11 cellular contexts compared by ENCODE assay signal in genomic region chr18:74251297-74252031, GRCh38. TPM values are rescaled to one million over a fixed set of nuclear protein-coding genes. Genes with fewer than 3 reads are reported as not detected.
A peak's percentile ranks its signal among the peaks of the same experiment; 100 is the strongest.
DNase-seq lines count a peak whose midpoint lies in the region; ATAC-seq and TF ChIP-seq lines count a peak whose summit lies in the region.
"Had no signal": no experiment of that assay in that cellular context is flagged by ENCODE, and none has a peak within 500 bp of the region (broad histone marks: within the 10 kb centered on the region; RNA-seq: fewer than 3 reads in every experiment).

No MANE protein-coding gene starts in this region.

- H3K27me3 Mint-ChIP-seq in naive thymus-derived CD8-positive, alpha-beta T cell: no peaks in the 10 kb centered on the region

- TF ChIP-seq CTCF in AG09319 (IDR thresholded peaks at IDR 0.05; ENCODE audit: low read depth, low read length): no peak

- H3K27ac Mint-ChIP-seq in naive thymus-derived CD8-positive, alpha-beta T cell: peak overlapping the region in 4 of 10 donors; percentile 7 to 62 (median 14)
- no peak overlapping the region for H3K27ac Mint-ChIP-seq in activated naive CD4-positive, alpha-beta T cell treated with anti-CD3 and anti-CD28 coated beads, Interleukin-2, amount 50 U/mL, for 72 hours

- H3K4me3 Mint-ChIP-seq in naive thymus-derived CD8-positive, alpha-beta T cell: no peak overlapping the region

- no peak for ATAC-seq in naive thymus-derived CD8-positive, alpha-beta T cell
- ATAC-seq in HG03571 (IDR thresholded peaks at IDR 0.05; ENCODE audit: unreplicated experiment): no peak
- no peak for ATAC-seq in activated naive CD4-positive, alpha-beta T cell treated with anti-CD3 and anti-CD28 coated beads, Interleukin-2, amount 50 U/mL, for 72 hours

- H3K9me3 Mint-ChIP-seq in naive thymus-derived CD8-positive, alpha-beta T cell: no peaks in the 10 kb centered on the region
- H3K9me3 Mint-ChIP-seq in activated naive CD4-positive, alpha-beta T cell treated with anti-CD3 and anti-CD28 coated beads, Interleukin-2, amount 50 U/mL, for 72 hours: no peaks in the 10 kb centered on the region

- H3K36me3 Mint-ChIP-seq in naive thymus-derived CD8-positive, alpha-beta T cell: peaks cover 0 to 38% (median 10%) of the 10 kb centered on the region in 3 donors
- peaks cover 0 to 7% of the 10 kb centered on the region in 2 donors for H3K36me3 Mint-ChIP-seq in activated naive CD4-positive, alpha-beta T cell treated with anti-CD3 and anti-CD28 coated beads, Interleukin-2, amount 50 U/mL, for 72 hours

- peak overlapping the region; percentile 47 for H3K27ac ChIP-seq in muscle layer of duodenum (ENCODE audit: low read length)

- H3K4me1 ChIP-seq in muscle layer of duodenum (ENCODE audit: control insufficient read depth in 1 of 2, insufficient read depth in 2 of 2, low read length in 2 of 2): peaks cover 8 to 9% of the 10 kb centered on the region in 2 donors
- H3K4me1 ChIP-seq: HAP-1 had no signal

- H3K36me3 ChIP-seq in muscle layer of duodenum (ENCODE audit: control insufficient read depth in 1 of 2, insufficient read depth in 2 of 2, low read length in 2 of 2): peaks cover 5 to 8% of the 10 kb centered on the region in 2 donors
- H3K36me3 ChIP-seq: HAP-1 had no signal

- no peaks in the 10 kb centered on the region for H3K9me3 ChIP-seq in muscle layer of duodenum (ENCODE audit: control insufficient read depth in 1 of 2, low read length in 2 of 2)
- H3K9me3 ChIP-seq: HAP-1, heart left ventricle had no signal

- H3K4me3 ChIP-seq in muscle layer of duodenum (ENCODE audit: low read depth in 1 of 2, low read length in 2 of 2): no peak overlapping the region
- H3K4me3 ChIP-seq: HAP-1, heart left ventricle had no signal

- no peaks in the 10 kb centered on the region for H3K27me3 ChIP-seq in muscle layer of duodenum (ENCODE audit: low read depth, low read length)
- H3K27me3 ChIP-seq: heart left ventricle had no signal

- H3K4me1 Mint-ChIP-seq in naive thymus-derived CD8-positive, alpha-beta T cell: peaks cover 0 to 14% (median 0%) of the 10 kb centered on the region in 4 donors

- DNase-seq in AG09319 (ENCODE audit: extremely low read depth, low read depth) (peak; percentile 55), LoVo (ENCODE audit: low spot score) (peak; percentile 70), dedifferentiated amniotic fluid mesenchymal stem cell (ENCODE audit: extremely low spot score) (peak; percentile 16), globus pallidus (ENCODE audit: low spot score) (no peak)
- DNase-seq in naive thymus-derived CD8-positive, alpha-beta T cell: no peak
- DNase-seq in activated naive CD4-positive, alpha-beta T cell treated with anti-CD3 and anti-CD28 coated beads, Interleukin-2, amount 50 U/mL, for 72 hours (ENCODE audit: low spot score in 2 of 2): no peak
- DNase-seq: heart left ventricle, NCI-H524 had no signal

- POLR2A ChIA-PET in naive thymus-derived CD8-positive, alpha-beta T cell (lab: Charles Lee): no interaction called here

RNA-seq across cellular contexts. Expression of gene CYB5A, which starts 40.3 kb away (rescaled TPM):
- 10 to 100 TPM; 42.3 to 43.1 TPM for total RNA-seq in naive thymus-derived CD8-positive, alpha-beta T cell
- polyA plus RNA-seq in naive thymus-derived CD8-positive, alpha-beta T cell: 100 to 1,000 TPM in 1 of 3 donors, 10 to 100 TPM in 2; 80.3 to 101 (median 96.8) TPM
- 10 to 100 TPM; 44.5 to 57.1 TPM for total RNA-seq in activated naive CD4-positive, alpha-beta T cell treated with anti-CD3 and anti-CD28 coated beads, Interleukin-2, amount 50 U/mL, for 72 hours

Comparison
In these comparisons a context has a peak if more than half of its experiments do, and no peak if none do; other contexts are left out.
1. DNase-seq: peak in AG09319 (single experiment), LoVo (single experiment) and dedifferentiated amniotic fluid mesenchymal stem cell (single experiment); none in globus pallidus (single experiment), naive thymus-derived CD8-positive, alpha-beta T cell (0 of 10) and activated naive CD4-positive, alpha-beta T cell treated with anti-CD3 and anti-CD28 coated beads, Interleukin-2, amount 50 U/mL, for 72 hours (0 of 2).